Comparison of ENCODE assay signal across 21 cellular contexts in the genomic region with DNA sequence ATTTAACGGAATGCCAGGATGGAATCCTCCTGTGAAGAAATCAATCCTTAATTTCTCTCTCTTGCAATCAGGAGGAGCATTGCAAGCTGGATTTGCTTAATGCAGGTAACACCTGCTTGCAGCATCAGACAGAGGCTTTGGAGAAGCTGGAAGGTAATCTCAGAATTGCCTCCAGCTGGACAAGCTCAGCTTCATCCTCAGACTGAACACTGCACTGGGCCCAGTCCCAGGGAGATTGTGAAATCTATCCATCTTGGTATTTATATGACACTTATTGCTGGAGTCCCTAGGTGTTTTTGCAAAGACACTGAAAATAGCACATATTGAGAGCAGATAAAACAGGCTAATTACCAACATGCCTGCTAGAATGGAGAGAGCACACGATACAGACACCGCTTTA.
DNase-seq lines count a peak whose midpoint lies in the region; ATAC-seq, FAIRE-seq and TF ChIP-seq lines count a peak whose summit lies in the region.
"Had no signal": no experiment of that assay in that cellular context is flagged by ENCODE, and none has a peak within 500 bp of the region (broad histone marks: within the 10 kb centered on the region; RNA-seq: fewer than 3 reads in every experiment).

No MANE protein-coding gene starts in this region.

- H3K79me2 ChIP-seq in GM23248 (ENCODE audit: insufficient read depth) (no peaks in the 10 kb centered on the region), PC-9 (ENCODE audit: low read depth) (no peaks in the 10 kb centered on the region)

- H3K9ac ChIP-seq in GM23248 = 0 out of 2 replicates have a peak overlapping the region, but pooled peaks have one; percentile 3

- no peaks in the 10 kb centered on the region for H4K20me1 ChIP-seq in GM23248 (ENCODE audit: insufficient read depth)
- H4K20me1 ChIP-seq in PC-9 (ENCODE audit: insufficient read depth) = no peaks in the 10 kb centered on the region

- no peak overlapping the region for H3K4me3 ChIP-seq in GM23248
- H3K4me3 ChIP-seq in PC-9 = no peak overlapping the region
- H3K4me3 ChIP-seq in fibroblast of pulmonary artery (replicated peaks; ENCODE audit: low read depth, low read length) = no peak overlapping the region
- H3K4me3 ChIP-seq in prostate gland = no peak overlapping the region
- H3K4me3 ChIP-seq: coronary artery, heart left ventricle had no signal

- H2AFZ ChIP-seq in GM23248 (peak overlapping the region; percentile 75; the same call in 1 of the 2 replicates), PC-9 (0 out of 2 replicates have a peak overlapping the region, but pooled peaks have one; percentile 0)

- H3K27ac ChIP-seq in GM23248 (no peak overlapping the region; the same call in 1 of the 2 replicates), PC-9 (no peak overlapping the region), prostate gland (peak overlapping the region in 1 of 2 donors; percentile 17)
- H3K27ac ChIP-seq: coronary artery had no signal

- no peak for FAIRE-seq in GM12891 (lab: Jason Lieb, UNC)
- FAIRE-seq: G401.6, GM12892, HTR-8/SVneo had no signal

- BruUV-seq in PC-9 (replicated peaks; lab: Mats Ljungman, UMichigan) = no TSS peak

- H3K9me2 ChIP-seq in GM23248 (ENCODE audit: insufficient read depth) (no peaks in the 10 kb centered on the region), PC-9 (ENCODE audit: insufficient read depth) (no peaks in the 10 kb centered on the region)

- peak; percentile 57 for DNase-seq in GM23248
- DNase-seq in PC-9 = no peak
- peak; percentile 48 for DNase-seq in fibroblast of pulmonary artery (ENCODE audit: low read depth)
- DNase-seq in prostate gland (ENCODE audit: low spot score) = peak; percentile 76
- DNase-seq in GM12891 (ENCODE audit: insufficient read length, low spot score) = no peak
- DNase-seq in stimulated activated CD4-positive, alpha-beta T cell treated with anti-CD3 and anti-CD28 coated beads, Interleukin-2, amount 100 ng/mL, for 24 hours = no peak
- no peak for DNase-seq in NCI-H1930 (lab: John Stamatoyannopoulos, UW)
- DNase-seq: activated CD4-positive, CD25-positive, alpha-beta regulatory T cell; activated CD8-positive, alpha-beta T cell treated with anti-CD3 and anti-CD28 coated beads for 36 hours; activated T-cell treated with anti-CD3 and anti-CD28 coated beads, Interleukin-2, amount 50 U/mL, for 4 hours; heart left ventricle; islet precursor cell; natural killer cell; NCI-H1694; NCI-H446; stimulated activated naive B cell treated with anti-CD40 and anti-IgM and Interleukin-4, amounts not matched to agents 10 μg/mL and 1 μg/mL and 100 μg/mL, for 72 hours had no signal

- ATAC-seq in GM21717 (IDR thresholded peaks at IDR 0.05; ENCODE audit: unreplicated experiment) = no peak
- ATAC-seq: activated CD8-positive, alpha-beta T cell treated with anti-CD3 and anti-CD28 coated beads for 36 hours; activated T-cell treated with anti-CD3 and anti-CD28 coated beads, Interleukin-2, amount 50 U/mL, for 4 hours; natural killer cell; stimulated activated naive B cell treated with anti-CD40 and anti-IgM and Interleukin-4, amounts not matched to agents 10 μg/mL and 1 μg/mL and 100 μg/mL, for 72 hours had no signal

- no peak for TF ChIP-seq CTCF in PC-9 (conservative IDR thresholded peaks at IDR 0.05)
- no peak for TF ChIP-seq CTCF in fibroblast of pulmonary artery (IDR thresholded peaks at IDR 0.05; ENCODE audit: low read length, missing control alignments)
- TF ChIP-seq CTCF in prostate gland (IDR thresholded peaks at IDR 0.05) = no peak

- H3K9me3 ChIP-seq in GM23248 (ENCODE audit: low read depth) = no peaks in the 10 kb centered on the region
- peaks cover 9% of the 10 kb centered on the region; the same call in 1 of the 2 replicates for H3K9me3 ChIP-seq in PC-9 (ENCODE audit: insufficient read depth, low read depth)
- no peaks in the 10 kb centered on the region for H3K9me3 ChIP-seq in prostate gland
- H3K9me3 ChIP-seq: heart left ventricle had no signal

- H3K36me3 ChIP-seq in GM23248 (ENCODE audit: low read depth) (no peaks in the 10 kb centered on the region), PC-9 (ENCODE audit: low read depth) (no peaks in the 10 kb centered on the region), prostate gland (no peaks in the 10 kb centered on the region)
- H3K36me3 ChIP-seq: heart left ventricle had no signal

- intact Hi-C loops in PC-9 (cut with micrococcal nuclease; ENCODE audit: unreplicated experiment) (no loop called here), prostate gland (cut with DNase I) (no loop called here)

- CTCF ChIA-PET in PC-9 (lab: Charles Lee) = interaction anchor here (0.5 kb wide), 1 partner anchor 262 kb away, joined by 6 read pairs; no protein-coding TSS in a partner anchor

- H3K4me2 ChIP-seq in GM23248 (ENCODE audit: unreplicated experiment) (peak overlapping the region; percentile 26), PC-9 (no peak overlapping the region)

- no peaks in the 10 kb centered on the region for H3K27me3 ChIP-seq in GM23248 (replicated peaks; ENCODE audit: insufficient read depth)
- no peaks in the 10 kb centered on the region for H3K27me3 ChIP-seq in PC-9 (ENCODE audit: insufficient read depth, low read depth)
- no peaks in the 10 kb centered on the region for H3K27me3 ChIP-seq in prostate gland (replicated peaks; ENCODE audit: insufficient read depth)

- 75 to 80% methylated on average over 3 of the region's 3 CpGs for WGBS in GM23248 (ENCODE audit: low coverage in 1 of 2, low lambda C conversion rate in 2 of 2, missing lambda C conversion rate in 2 of 2), 2 experiments
- 40% methylated on average over 3 of the region's 3 CpGs for WGBS in prostate gland

- H3K4me1 ChIP-seq in GM23248 (ENCODE audit: insufficient read depth) (peaks cover 21% of the 10 kb centered on the region), PC-9 (replicated peaks; ENCODE audit: insufficient read depth) (no peaks in the 10 kb centered on the region), prostate gland (replicated peaks) (peaks cover 22% of the 10 kb centered on the region)

- TF ChIP-seq POLR2A in prostate gland (IDR thresholded peaks at IDR 0.05) (no peak), GM12891 (IDR thresholded peaks at IDR 0.05; ENCODE audit: low read depth, low read length) (no peak)

- H3F3A ChIP-seq in GM23248 (ENCODE audit: insufficient read depth) (peaks cover 7% of the 10 kb centered on the region; the same call in 1 of the 2 replicates), PC-9 (ENCODE audit: insufficient read depth, low read depth) (no peaks in the 10 kb centered on the region)

- POLR2A ChIA-PET in PC-9 (lab: Charles Lee; ENCODE audit: unreplicated experiment) = interaction anchor here (0.6 kb wide), 1 partner anchor 268 kb away, joined by 3 read pairs; no protein-coding TSS in a partner anchor

- in situ Hi-C loops in GM23248 (cut with MboI) = no loop called here

TF ChIP-seq in GM12891, 5 proteins besides CTCF, POLR2A, EP300 and RAD21:
- TF ChIP-seq PAX5 (IDR thresholded peaks at IDR 0.05; ENCODE audit: insufficient read depth, low read length, severe bottlenecking) (no peak), POLR2AphosphoS5 (IDR thresholded peaks at IDR 0.05; ENCODE audit: low read depth, low read length) (no peak), SPI1 (IDR thresholded peaks at IDR 0.05; ENCODE audit: low read depth, low read length) (no peak), TAF1 (IDR thresholded peaks at IDR 0.05; ENCODE audit: low read depth, low read length) (no peak), POU2F2 (IDR thresholded peaks at IDR 0.05; ENCODE audit: low read depth, low read length) (no peak)

Comparison
In these comparisons a context has a peak if more than half of its experiments do, and no peak if none do; other contexts are left out.
1. DNase-seq: peak in GM23248 (single experiment), fibroblast of pulmonary artery (single experiment) and prostate gland (single experiment); none in PC-9 (0 of 2), GM12891 (single experiment), stimulated activated CD4-positive, alpha-beta T cell treated with anti-CD3 and anti-CD28 coated beads, Interleukin-2, amount 100 ng/mL, for 24 hours (0 of 2) and NCI-H1930 (0 of 2).